Comparison of ENCODE assay signal across 8 cellular contexts in the genomic region with DNA sequence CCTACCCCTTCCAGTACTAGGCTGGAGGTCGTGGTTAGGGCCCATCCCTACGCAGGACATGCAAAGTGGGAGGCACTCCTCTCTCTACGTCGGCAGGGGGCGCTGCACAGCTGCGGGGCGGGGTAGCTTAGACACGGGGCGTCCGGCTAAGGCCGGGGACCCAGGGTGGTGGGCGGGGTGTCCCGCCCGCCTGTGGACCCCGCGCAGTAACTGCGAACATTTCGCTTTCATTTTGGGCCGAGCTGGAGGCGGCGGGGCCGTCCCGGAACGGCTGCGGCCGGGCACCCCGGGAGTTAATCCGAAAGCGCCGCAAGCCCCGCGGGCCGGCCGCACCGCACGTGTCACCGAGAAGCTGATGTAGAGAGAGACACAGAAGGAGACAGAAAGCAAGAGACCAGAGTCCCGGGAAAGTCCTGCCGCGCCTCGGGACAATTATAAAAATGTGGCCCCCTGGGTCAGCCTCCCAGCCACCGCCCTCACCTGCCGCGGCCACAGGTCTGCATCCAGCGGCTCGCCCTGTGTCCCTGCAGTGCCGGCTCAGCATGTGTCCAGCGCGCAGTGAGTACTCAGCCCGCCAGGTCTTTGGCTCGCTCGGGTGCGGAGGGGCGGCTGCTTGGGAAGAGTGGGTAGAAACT. TPM values are rescaled to one million over a fixed set of nuclear protein-coding genes. Genes with fewer than 3 reads are reported as not detected.
DNase-seq lines count a peak whose midpoint lies in the region; ATAC-seq and TF ChIP-seq lines count a peak whose summit lies in the region.

A gene (plus strand): TSS at position 219 of the 635 bp plus-strand sequence.

- H3K27me3 ChIP-seq in BJ (ENCODE audit: control insufficient read depth, insufficient read depth, low read length): no peaks in the 10 kb centered on the region
- no peaks in the 10 kb centered on the region for H3K27me3 ChIP-seq in muscle layer of duodenum (ENCODE audit: low read depth, low read length)

- CTCF ChIA-PET in BJ (lab: Yijun Ruan, JAX): interaction anchor here (0.6 to 8.4 kb wide), 30 partner anchors 8 to 728 kb away, joined by 3 to 91 read pairs (median 5); no protein-coding TSS in a partner anchor

- ATAC-seq in GM19023 (IDR thresholded peaks at IDR 0.05; ENCODE audit: unreplicated experiment): peak; percentile 94
- ATAC-seq in HG03159 (IDR thresholded peaks at IDR 0.05; ENCODE audit: unreplicated experiment): peak; percentile 92

- no peak within 1 kb of the TSS for H3K27ac ChIP-seq in muscle layer of duodenum (ENCODE audit: low read length)

- H3K36me3 ChIP-seq in BJ (ENCODE audit: control insufficient read depth, insufficient read depth, low read length): no peaks in the 10 kb centered on the region
- H3K36me3 ChIP-seq in muscle layer of duodenum (ENCODE audit: control insufficient read depth in 1 of 2, insufficient read depth in 2 of 2, low read length in 2 of 2): no peaks in the 10 kb centered on the region

- DNase-seq in BJ (ENCODE audit: low read depth): no peak
- peak; percentile 87 for DNase-seq in NCI-H82 (lab: John Stamatoyannopoulos, UW)
- peak; percentile 94 for DNase-seq in activated CD8-positive, alpha-beta memory T cell treated with anti-CD3 and anti-CD28 coated beads, Interleukin-2, amount 50 U/mL, for 48 hours
- DNase-seq in erythroblast (lab: John Stamatoyannopoulos, UW): peak; percentile 75 to 83
- peak; percentile 70 to 74 for DNase-seq in stimulated activated CD8-positive, alpha-beta memory T cell treated with anti-CD3 and anti-CD28 coated beads, Interleukin-7, amount 100 ng/mL, for 4 hours (ENCODE audit: low read depth in 2 of 2)

- H3K4me3 ChIP-seq in BJ (ENCODE audit: low read depth, low read length) (peak within 1 kb of the TSS; percentile 64), muscle layer of duodenum (ENCODE audit: low read depth in 1 of 2, low read length in 2 of 2) (peak within 1 kb of the TSS; percentile 65 to 80)

- H3K4me1 ChIP-seq in muscle layer of duodenum (ENCODE audit: control insufficient read depth in 1 of 2, insufficient read depth in 2 of 2, low read length in 2 of 2): peaks cover 0 to 17% of the 10 kb centered on the region in 2 donors

- H3K9me3 ChIP-seq in muscle layer of duodenum (ENCODE audit: control insufficient read depth in 1 of 2, low read length in 2 of 2): no peaks in the 10 kb centered on the region

- TF ChIP-seq CTCF in BJ (IDR thresholded peaks at IDR 0.05; ENCODE audit: insufficient read depth, low read depth, low read length): peak; percentile 98

- POLR2A ChIA-PET in BJ (lab: Charles Lee): no interaction called here

- no peak for TF ChIP-seq POLR2A in erythroblast (IDR thresholded peaks at IDR 0.05; ENCODE audit: low read length)

RNA-seq across cellular contexts. Expression of the gene that starts here (rescaled TPM):
- polyA plus RNA-seq in BJ (2011; rRNA removed): 0.38 and 0.50 TPM in 2 replicates
- 0.24 TPM in 1 of 2 replicates, not detected in the other for polyA minus RNA-seq in BJ (2011; rRNA and poly(A)+ RNA removed)
